Comparison of ENCODE assay signal across 1 cellular context in the genomic region with DNA sequence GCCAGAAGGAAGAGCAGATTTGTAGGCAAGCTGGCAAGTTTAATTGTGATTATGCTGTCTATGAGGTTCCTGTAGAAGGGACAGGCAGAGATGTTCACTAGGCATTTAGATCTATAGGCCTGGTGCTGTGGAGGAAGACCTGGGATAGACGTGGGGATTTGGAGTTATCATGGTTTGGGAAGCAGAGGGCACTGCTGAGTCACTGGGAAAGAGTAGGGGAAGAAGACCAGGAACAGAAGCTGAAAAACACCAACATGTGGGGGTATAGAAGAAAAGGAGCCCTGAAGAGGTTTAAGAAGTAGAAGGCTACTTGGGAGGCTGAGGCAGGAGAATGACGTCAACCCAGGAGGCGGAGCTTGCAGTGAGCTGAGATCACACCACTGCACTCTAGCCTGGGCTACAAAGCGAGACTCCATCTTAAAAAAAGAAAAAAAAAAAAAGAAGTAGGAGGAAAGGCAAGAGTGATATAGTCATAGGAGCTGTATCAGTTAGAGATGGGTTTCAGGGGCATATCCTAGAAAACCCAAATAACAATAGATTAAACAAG.
TF ChIP-seq lines count a peak whose summit lies in the region.

No MANE protein-coding gene starts in this region.

TF ChIP-seq in endothelial cell of umbilical vein, 7 proteins besides CTCF, POLR2A, EP300 and RAD21:
- TF ChIP-seq EZH2 (IDR thresholded peaks at IDR 0.05; ENCODE audit: borderline replicate concordance, low read depth, low read length, severe bottlenecking) (no peak), POLR2AphosphoS5 (IDR thresholded peaks at IDR 0.05; ENCODE audit: insufficient read depth, low read depth, low read length) (no peak)
